Comparison of ENCODE assay signal across 8 cellular contexts in the genomic region with DNA sequence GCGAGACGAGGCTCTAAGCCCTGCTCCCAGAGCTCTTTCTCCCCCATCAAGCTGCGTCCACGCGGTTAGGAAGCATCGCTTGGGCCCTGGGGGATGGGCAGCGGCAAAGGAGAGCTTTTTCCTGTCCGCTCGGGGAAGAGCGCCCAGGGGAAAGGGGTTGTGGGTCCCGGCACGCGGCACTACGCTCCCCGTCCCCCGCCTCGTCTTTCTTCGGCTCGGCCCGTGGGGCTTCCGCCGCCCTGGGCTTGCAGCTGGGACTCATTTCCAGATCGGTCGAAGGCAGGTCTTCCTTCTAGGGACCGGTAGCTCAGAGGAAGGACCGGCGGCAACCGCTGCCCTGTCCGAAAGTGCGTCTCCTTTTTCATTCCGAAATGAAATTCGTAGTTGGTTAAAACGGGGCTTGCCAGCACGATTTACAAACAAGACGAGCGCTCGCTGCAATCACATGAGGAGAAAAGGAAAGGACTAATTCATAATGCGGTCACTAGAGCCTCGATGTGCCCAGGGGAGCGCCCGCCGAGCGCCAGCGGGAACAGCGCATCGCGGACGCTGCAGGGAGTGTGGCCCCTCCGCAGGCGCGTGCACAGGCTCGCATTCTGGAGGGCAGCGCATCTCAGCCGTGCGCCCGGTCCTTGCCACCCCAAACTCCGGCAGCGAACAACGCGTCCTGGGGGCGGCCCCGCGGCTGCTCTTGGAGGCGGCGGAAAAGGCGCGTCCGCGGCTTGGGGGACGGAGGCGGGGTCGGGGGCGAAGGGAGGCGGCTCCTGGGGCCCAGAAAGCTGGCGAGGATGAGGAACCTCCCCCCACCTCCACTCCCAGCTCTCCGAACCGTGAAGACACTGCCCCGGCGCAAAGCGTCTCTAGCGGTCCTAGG. TPM values are rescaled to one million over a fixed set of nuclear protein-coding genes. Genes with fewer than 3 reads are reported as not detected.
A peak's percentile ranks its signal among the peaks of the same experiment; 100 is the strongest.
DNase-seq lines count a peak whose midpoint lies in the region; TF ChIP-seq lines count a peak whose summit lies in the region.

No MANE protein-coding gene starts in this region.

- H3K4me3 Mint-ChIP-seq in activated naive CD8-positive, alpha-beta T cell treated with anti-CD3 and anti-CD28 coated beads for 36 hours = peak overlapping the region; percentile 88

- no peaks in the 10 kb centered on the region for H3K9me3 ChIP-seq in HUES48 (ENCODE audit: control insufficient read depth, insufficient read depth, low read length)
- no peaks in the 10 kb centered on the region for H3K9me3 ChIP-seq in iPS-18c (ENCODE audit: control insufficient read depth, insufficient read depth, low read length)

- H3K27me3 Mint-ChIP-seq in activated naive CD8-positive, alpha-beta T cell treated with anti-CD3 and anti-CD28 coated beads for 36 hours = peaks cover 3% of the 10 kb centered on the region

- H3K4me1 ChIP-seq in HUES48 (ENCODE audit: control insufficient read depth, insufficient read depth, low read length) = 0 out of 2 replicates have a peak, but pooled peaks cover 6% of the 10 kb centered on the region

- H3K9me3 Mint-ChIP-seq in activated naive CD8-positive, alpha-beta T cell treated with anti-CD3 and anti-CD28 coated beads for 36 hours = no peaks in the 10 kb centered on the region

- H3K4me3 ChIP-seq in HUES48 (ENCODE audit: low read depth, low read length) (peak overlapping the region; percentile 73), iPS-18c (ENCODE audit: insufficient read depth, low read depth, low read length) (peak overlapping the region; percentile 63)

- peaks cover 23% of the 10 kb centered on the region for H3K36me3 Mint-ChIP-seq in activated naive CD8-positive, alpha-beta T cell treated with anti-CD3 and anti-CD28 coated beads for 36 hours

- DNase-seq in DMS53 (lab: John Stamatoyannopoulos, UW) (peak; percentile 94), GM20000 (ENCODE audit: low spot score) (peak; percentile 94), SKM-1 treated with dmso at 0.1 percent for 144 hours (lab: John Stamatoyannopoulos, UW; ENCODE audit: unreplicated experiment) (peak; percentile 80), Ammon's horn (ENCODE audit: low spot score) (no peak)
- peak; percentile 90 for DNase-seq in activated naive CD8-positive, alpha-beta T cell treated with anti-CD3 and anti-CD28 coated beads for 36 hours
- peak; percentile 76 for DNase-seq in stimulated activated CD4-positive, alpha-beta T cell treated with anti-CD3 and anti-CD28 coated beads, Interleukin-12 subunit alpha, Interleukin-12 subunit beta, amount 100 ng/mL, for 4 hours

- H3K9ac ChIP-seq in HUES48 (ENCODE audit: low read depth, low read length) = peak overlapping the region; percentile 18

- TF ChIP-seq CTCF in GM20000 (IDR thresholded peaks at IDR 0.05; ENCODE audit: extremely low read depth, missing control alignments) = no peak

- H3K36me3 ChIP-seq in HUES48 (ENCODE audit: control insufficient read depth, insufficient read depth, low read length) = peaks cover under 1% of the 10 kb centered on the region; the same call in 1 of the 2 replicates

- H3K27me3 ChIP-seq in HUES48 (ENCODE audit: control insufficient read depth, insufficient read depth, low read length) = peaks cover 67% of the 10 kb centered on the region

- peaks cover 43% of the 10 kb centered on the region for H3K4me1 Mint-ChIP-seq in activated naive CD8-positive, alpha-beta T cell treated with anti-CD3 and anti-CD28 coated beads for 36 hours

- peak overlapping the region; percentile 91 for H3K27ac Mint-ChIP-seq in activated naive CD8-positive, alpha-beta T cell treated with anti-CD3 and anti-CD28 coated beads for 36 hours

- no peak overlapping the region for H3K27ac ChIP-seq in HUES48 (ENCODE audit: low read depth, low read length)

RNA-seq across cellular contexts. Expression of a gene that starts 3.6 kb away (rescaled TPM):
- total RNA-seq in activated naive CD8-positive, alpha-beta T cell treated with anti-CD3 and anti-CD28 coated beads for 36 hours = 10 to 100 TPM; 44.8 to 46.0 TPM

RNA-seq across cellular contexts. Expression of a gene that starts 14.1 kb away (rescaled TPM):
- total RNA-seq in activated naive CD8-positive, alpha-beta T cell treated with anti-CD3 and anti-CD28 coated beads for 36 hours = 10 to 100 TPM; 82.3 to 85.0 TPM

RNA-seq across cellular contexts. Expression of a gene that starts 16.1 kb away (rescaled TPM):
- total RNA-seq in activated naive CD8-positive, alpha-beta T cell treated with anti-CD3 and anti-CD28 coated beads for 36 hours = 100 to 1,000 TPM; 196 to 202 TPM

RNA-seq across cellular contexts. Expression of a gene that starts 55.4 kb away (rescaled TPM):
- total RNA-seq in activated naive CD8-positive, alpha-beta T cell treated with anti-CD3 and anti-CD28 coated beads for 36 hours = 10 to 100 TPM; 69.7 to 73.9 TPM

RNA-seq across cellular contexts. Expression of a gene that starts 55.7 kb away (rescaled TPM):
- total RNA-seq in activated naive CD8-positive, alpha-beta T cell treated with anti-CD3 and anti-CD28 coated beads for 36 hours = 10 to 100 TPM; 17.4 to 21.2 TPM
